Comparison of ENCODE assay signal across 20 cellular contexts in genomic region chr11:72682238-72682872, GRCh38.
"Had no signal": no experiment of that assay in that cellular context is flagged by ENCODE, and none has a peak within 500 bp of the region (broad histone marks: within the 10 kb centered on the region; RNA-seq: fewer than 3 reads in every experiment).

No MANE protein-coding gene starts in this region.

- DNase-seq: activated CD4-positive, alpha-beta T cell treated with anti-CD3 and anti-CD28 coated beads, Interleukin-2, amount 50 U/mL, for 48 hours; activated CD4-positive, CD25-positive, alpha-beta regulatory T cell treated with anti-CD3 and anti-CD28 coated beads, Interleukin-2, amount 50 U/mL, for 72 hours; activated naive CD4-positive, alpha-beta T cell treated with anti-CD3 and anti-CD28 coated beads, Interleukin-2, amount 50 U/mL, for 16 hours; amniotic stem cell; left colon; mammary epithelial cell; mucosa of descending colon; SK-N-SH; stimulated activated CD4-positive, alpha-beta T cell treated with anti-CD3 and anti-CD28 coated beads, Interleukin-15, amount 100 ng/mL, for 24 hours; stimulated activated CD4-positive, alpha-beta T cell treated with anti-CD3 and anti-CD28 coated beads, Interleukin-4, amount 100 ng/mL, for 24 hours; stimulated activated naive CD8-positive, alpha-beta T cell treated with anti-CD3 and anti-CD28 coated beads, Interleukin-15, Interleukin-2, amounts not matched to agents 100 U/mL and 50 U/mL, for 24 hours; T-cell; T-helper 9 cell; testis had no signal

- H3K27ac Mint-ChIP-seq: dendritic cell treated with granulocyte-macrophage colony-stimulating factor and Interleukin-4, amounts not matched to agents 40 ng/mL and 50 ng/mL, for 4 days; nephron; T-cell had no signal

- H3K9me3 Mint-ChIP-seq: dendritic cell treated with granulocyte-macrophage colony-stimulating factor and Interleukin-4, amounts not matched to agents 40 ng/mL and 50 ng/mL, for 4 days; nephron; T-cell had no signal

- H3K27ac ChIP-seq: body of pancreas, right atrium auricular region, skin epidermis, testis, upper lobe of left lung had no signal

- ATAC-seq: body of pancreas; stimulated activated naive CD8-positive, alpha-beta T cell treated with anti-CD3 and anti-CD28 coated beads, Interleukin-15, Interleukin-2, amounts not matched to agents 100 U/mL and 50 U/mL, for 24 hours; T-cell had no signal

- H3K4me3 Mint-ChIP-seq: dendritic cell treated with granulocyte-macrophage colony-stimulating factor and Interleukin-4, amounts not matched to agents 40 ng/mL and 50 ng/mL, for 4 days; nephron; T-cell had no signal
